ENCODE assay signal across 1 cellular context in the genomic region with DNA sequence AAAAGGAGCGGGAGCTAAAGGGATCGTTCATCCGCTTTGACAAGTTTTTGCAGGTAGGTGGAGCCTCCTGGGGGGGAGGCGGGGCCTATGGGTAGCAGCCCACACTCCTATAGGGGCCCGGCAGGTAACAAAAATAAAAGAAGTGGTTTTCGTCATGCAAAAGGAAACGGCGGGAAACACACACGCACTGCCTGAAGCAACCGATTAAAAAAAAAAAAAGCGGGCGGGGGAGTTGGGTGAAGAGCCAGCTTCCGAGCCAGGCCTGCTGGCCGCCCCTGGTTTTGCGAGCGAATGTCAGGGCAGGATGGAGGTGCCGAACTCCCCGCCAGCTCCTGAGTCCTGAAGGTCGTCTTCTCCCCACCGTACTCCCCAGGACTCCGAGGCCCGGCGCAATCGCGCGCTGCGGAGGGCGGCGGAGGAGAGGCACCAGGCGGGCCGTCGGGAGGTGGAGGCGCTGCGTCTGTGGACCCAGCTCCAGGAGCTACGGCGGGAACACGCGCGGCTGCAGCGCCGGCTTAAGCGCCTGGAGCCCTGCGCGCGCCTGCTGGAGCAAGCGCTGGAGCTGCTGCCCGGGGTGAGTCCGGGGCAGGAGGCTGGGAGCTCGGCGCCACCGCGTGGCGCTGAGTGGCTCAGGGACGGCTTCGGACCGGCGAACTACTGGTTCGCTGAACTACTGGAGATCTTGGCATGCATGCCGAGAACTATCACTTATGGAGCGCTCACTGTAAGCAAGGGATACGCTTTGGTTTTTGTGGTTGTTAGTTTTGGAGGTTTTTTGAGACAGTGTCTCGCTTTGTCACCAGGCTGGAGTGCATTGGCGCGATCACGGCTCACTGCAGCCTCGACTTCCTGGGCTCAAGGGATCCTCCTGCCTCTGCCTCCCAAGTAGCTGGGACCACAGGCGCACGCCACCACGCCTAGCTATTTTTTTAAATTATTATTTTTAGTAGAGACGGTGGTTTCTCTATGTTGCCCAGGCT.
TF ChIP-seq lines count a peak whose summit lies in the region.

No MANE protein-coding gene starts in this region.

TF ChIP-seq in K562, 482 proteins besides CTCF, POLR2A, EP300 and RAD21 (continued from another document and continues in another):
- TF ChIP-seq REST (CRISPR knock-in tag; IDR thresholded peaks at IDR 0.05; ENCODE audit: low read depth) (no peak), TAF15 (IDR thresholded peaks at IDR 0.05; ENCODE audit: low read depth, low read length) (no peak), GATA2 (CRISPR knock-in tag; IDR thresholded peaks at IDR 0.05) (no peak), ZNF609 (CRISPR knock-in tag; IDR thresholded peaks at IDR 0.05; ENCODE audit: borderline replicate concordance) (no peak), HMGXB4 (CRISPR knock-in tag; IDR thresholded peaks at IDR 0.05) (no peak), NBN (IDR thresholded peaks at IDR 0.05; ENCODE audit: low read depth) (no peak), ETV5 (CRISPR knock-in tag; IDR thresholded peaks at IDR 0.05; ENCODE audit: low read depth) (no peak), KAT2B (IDR thresholded peaks at IDR 0.05; ENCODE audit: low read depth, low read length) (no peak), CHCHD3 (CRISPR knock-in tag; IDR thresholded peaks at IDR 0.05) (no peak)
- TF ChIP-seq, protein P1, sequence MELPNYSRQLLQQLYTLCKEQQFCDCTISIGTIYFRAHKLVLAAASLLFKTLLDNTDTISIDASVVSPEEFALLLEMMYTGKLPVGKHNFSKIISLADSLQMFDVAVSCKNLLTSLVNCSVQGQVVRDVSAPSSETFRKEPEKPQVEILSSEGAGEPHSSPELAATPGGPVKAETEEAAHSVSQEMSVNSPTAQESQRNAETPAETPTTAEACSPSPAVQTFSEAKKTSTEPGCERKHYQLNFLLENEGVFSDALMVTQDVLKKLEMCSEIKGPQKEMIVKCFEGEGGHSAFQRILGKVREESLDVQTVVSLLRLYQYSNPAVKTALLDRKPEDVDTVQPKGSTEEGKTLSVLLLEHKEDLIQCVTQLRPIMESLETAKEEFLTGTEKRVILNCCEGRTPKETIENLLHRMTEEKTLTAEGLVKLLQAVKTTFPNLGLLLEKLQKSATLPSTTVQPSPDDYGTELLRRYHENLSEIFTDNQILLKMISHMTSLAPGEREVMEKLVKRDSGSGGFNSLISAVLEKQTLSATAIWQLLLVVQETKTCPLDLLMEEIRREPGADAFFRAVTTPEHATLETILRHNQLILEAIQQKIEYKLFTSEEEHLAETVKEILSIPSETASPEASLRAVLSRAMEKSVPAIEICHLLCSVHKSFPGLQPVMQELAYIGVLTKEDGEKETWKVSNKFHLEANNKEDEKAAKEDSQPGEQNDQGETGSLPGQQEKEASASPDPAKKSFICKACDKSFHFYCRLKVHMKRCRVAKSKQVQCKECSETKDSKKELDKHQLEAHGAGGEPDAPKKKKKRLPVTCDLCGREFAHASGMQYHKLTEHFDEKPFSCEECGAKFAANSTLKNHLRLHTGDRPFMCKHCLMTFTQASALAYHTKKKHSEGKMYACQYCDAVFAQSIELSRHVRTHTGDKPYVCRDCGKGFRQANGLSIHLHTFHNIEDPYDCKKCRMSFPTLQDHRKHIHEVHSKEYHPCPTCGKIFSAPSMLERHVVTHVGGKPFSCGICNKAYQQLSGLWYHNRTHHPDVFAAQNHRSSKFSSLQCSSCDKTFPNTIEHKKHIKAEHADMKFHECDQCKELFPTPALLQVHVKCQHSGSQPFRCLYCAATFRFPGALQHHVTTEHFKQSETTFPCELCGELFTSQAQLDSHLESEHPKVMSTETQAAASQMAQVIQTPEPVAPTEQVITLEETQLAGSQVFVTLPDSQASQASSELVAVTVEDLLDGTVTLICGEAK (IDR thresholded peaks at IDR 0.05), result no peak
- TF ChIP-seq, protein P1 (CRISPR knock-in tag; IDR thresholded peaks at IDR 0.05), result peak; percentile 24; the same call in 1 of the 2 replicates
- TF ChIP-seq, protein P2, sequence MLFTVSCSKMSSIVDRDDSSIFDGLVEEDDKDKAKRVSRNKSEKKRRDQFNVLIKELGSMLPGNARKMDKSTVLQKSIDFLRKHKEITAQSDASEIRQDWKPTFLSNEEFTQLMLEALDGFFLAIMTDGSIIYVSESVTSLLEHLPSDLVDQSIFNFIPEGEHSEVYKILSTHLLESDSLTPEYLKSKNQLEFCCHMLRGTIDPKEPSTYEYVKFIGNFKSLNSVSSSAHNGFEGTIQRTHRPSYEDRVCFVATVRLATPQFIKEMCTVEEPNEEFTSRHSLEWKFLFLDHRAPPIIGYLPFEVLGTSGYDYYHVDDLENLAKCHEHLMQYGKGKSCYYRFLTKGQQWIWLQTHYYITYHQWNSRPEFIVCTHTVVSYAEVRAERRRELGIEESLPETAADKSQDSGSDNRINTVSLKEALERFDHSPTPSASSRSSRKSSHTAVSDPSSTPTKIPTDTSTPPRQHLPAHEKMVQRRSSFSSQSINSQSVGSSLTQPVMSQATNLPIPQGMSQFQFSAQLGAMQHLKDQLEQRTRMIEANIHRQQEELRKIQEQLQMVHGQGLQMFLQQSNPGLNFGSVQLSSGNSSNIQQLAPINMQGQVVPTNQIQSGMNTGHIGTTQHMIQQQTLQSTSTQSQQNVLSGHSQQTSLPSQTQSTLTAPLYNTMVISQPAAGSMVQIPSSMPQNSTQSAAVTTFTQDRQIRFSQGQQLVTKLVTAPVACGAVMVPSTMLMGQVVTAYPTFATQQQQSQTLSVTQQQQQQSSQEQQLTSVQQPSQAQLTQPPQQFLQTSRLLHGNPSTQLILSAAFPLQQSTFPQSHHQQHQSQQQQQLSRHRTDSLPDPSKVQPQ (CRISPR knock-in tag; IDR thresholded peaks at IDR 0.05; ENCODE audit: borderline replicate concordance), result no peak
- TF ChIP-seq, protein P3, sequence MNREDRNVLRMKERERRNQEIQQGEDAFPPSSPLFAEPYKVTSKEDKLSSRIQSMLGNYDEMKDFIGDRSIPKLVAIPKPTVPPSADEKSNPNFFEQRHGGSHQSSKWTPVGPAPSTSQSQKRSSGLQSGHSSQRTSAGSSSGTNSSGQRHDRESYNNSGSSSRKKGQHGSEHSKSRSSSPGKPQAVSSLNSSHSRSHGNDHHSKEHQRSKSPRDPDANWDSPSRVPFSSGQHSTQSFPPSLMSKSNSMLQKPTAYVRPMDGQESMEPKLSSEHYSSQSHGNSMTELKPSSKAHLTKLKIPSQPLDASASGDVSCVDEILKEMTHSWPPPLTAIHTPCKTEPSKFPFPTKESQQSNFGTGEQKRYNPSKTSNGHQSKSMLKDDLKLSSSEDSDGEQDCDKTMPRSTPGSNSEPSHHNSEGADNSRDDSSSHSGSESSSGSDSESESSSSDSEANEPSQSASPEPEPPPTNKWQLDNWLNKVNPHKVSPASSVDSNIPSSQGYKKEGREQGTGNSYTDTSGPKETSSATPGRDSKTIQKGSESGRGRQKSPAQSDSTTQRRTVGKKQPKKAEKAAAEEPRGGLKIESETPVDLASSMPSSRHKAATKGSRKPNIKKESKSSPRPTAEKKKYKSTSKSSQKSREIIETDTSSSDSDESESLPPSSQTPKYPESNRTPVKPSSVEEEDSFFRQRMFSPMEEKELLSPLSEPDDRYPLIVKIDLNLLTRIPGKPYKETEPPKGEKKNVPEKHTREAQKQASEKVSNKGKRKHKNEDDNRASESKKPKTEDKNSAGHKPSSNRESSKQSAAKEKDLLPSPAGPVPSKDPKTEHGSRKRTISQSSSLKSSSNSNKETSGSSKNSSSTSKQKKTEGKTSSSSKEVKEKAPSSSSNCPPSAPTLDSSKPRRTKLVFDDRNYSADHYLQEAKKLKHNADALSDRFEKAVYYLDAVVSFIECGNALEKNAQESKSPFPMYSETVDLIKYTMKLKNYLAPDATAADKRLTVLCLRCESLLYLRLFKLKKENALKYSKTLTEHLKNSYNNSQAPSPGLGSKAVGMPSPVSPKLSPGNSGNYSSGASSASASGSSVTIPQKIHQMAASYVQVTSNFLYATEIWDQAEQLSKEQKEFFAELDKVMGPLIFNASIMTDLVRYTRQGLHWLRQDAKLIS (CRISPR knock-in tag; IDR thresholded peaks at IDR 0.05), result no peak
